In the genomic region with DNA sequence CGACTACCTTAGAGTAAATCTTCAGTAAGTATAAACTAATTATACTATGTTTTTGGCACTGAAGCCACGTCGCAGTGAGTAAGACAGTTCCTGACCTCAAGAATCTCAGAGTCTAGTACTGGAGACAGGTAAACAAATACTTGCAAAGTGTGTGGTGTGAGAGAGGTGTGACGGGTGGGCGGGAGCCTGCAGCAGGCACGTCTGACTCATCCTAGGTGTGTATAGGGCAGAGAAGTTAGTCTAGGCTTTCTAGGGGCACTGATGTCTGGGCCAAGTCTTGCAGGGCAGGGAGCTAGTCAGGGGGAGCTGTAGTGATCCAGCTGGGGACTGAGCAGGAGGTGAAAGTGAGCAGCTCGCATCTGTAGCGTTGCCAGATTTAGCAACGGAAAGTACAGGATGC, we compare ENCODE assay signal across 10 cellular contexts. TPM values are rescaled to one million over a fixed set of nuclear protein-coding genes. Genes with fewer than 3 reads are reported as not detected.
A peak's percentile ranks its signal among the peaks of the same experiment; 100 is the strongest.
DNase-seq lines count a peak whose midpoint lies in the region; ATAC-seq, FAIRE-seq and TF ChIP-seq lines count a peak whose summit lies in the region.
"Had no signal": no experiment of that assay in that cellular context is flagged by ENCODE, and none has a peak within 500 bp of the region (broad histone marks: within the 10 kb centered on the region; RNA-seq: fewer than 3 reads in every experiment).

No MANE protein-coding gene starts in this region.

- dilution Hi-C loops in keratinocyte (cut with MboI; ENCODE audit: extremely low pct_ligation_motif_present, low sequenced_read_pairs), result no loop called here

- ATAC-seq in GM21360 (IDR thresholded peaks at IDR 0.05; ENCODE audit: unreplicated experiment) (peak; percentile 66), HG03565 (IDR thresholded peaks at IDR 0.05; ENCODE audit: unreplicated experiment) (peak; percentile 84)

- H3K79me2 ChIP-seq in keratinocyte (ENCODE audit: control insufficient read depth, insufficient read depth, low read length), result no peaks in the 10 kb centered on the region

- H3K4me1 ChIP-seq in keratinocyte (ENCODE audit: control insufficient read depth, extremely low read depth, insufficient read depth, low read length), result peaks cover 21% of the 10 kb centered on the region
- H3K4me1 ChIP-seq: breast epithelium had no signal

- H3K27me3 ChIP-seq in keratinocyte (ENCODE audit: control insufficient read depth, extremely low read depth, insufficient read depth, low read length), result no peaks in the 10 kb centered on the region

- no peaks in the 10 kb centered on the region for H3K36me3 ChIP-seq in keratinocyte (ENCODE audit: control insufficient read depth in 2 of 2, extremely low read depth in 1 of 2, insufficient read depth in 2 of 2, low read length in 2 of 2)
- H3K36me3 ChIP-seq: breast epithelium had no signal

- TF ChIP-seq POLR2A in erythroblast (IDR thresholded peaks at IDR 0.05; ENCODE audit: low read length), result no peak

- H3K4me2 ChIP-seq in keratinocyte (ENCODE audit: control insufficient read depth, extremely low read depth, insufficient read depth, low read depth, low read length), result peak overlapping the region; percentile 55

- no peaks in the 10 kb centered on the region for H4K20me1 ChIP-seq in keratinocyte (ENCODE audit: control insufficient read depth, extremely low read depth, insufficient read depth, low read length)

- no peaks in the 10 kb centered on the region for H3K9me1 ChIP-seq in keratinocyte (ENCODE audit: control insufficient read depth, extremely low read depth, insufficient read depth, low read length)

- no peak overlapping the region for H2AFZ ChIP-seq in keratinocyte (ENCODE audit: control insufficient read depth, low read length)

- H3K4me3 ChIP-seq in keratinocyte (ENCODE audit: control insufficient read depth in 2 of 3, extremely low read depth in 1 of 3, insufficient read depth in 2 of 3, low read depth in 1 of 3, low read length in 3 of 3), result no peak overlapping the region
- H3K4me3 ChIP-seq: breast epithelium had no signal

- TF ChIP-seq CTCF in keratinocyte (optimal IDR thresholded peaks at IDR 0.05 in 1 of 3, IDR thresholded peaks at IDR 0.05 in 1 of 3, conservative IDR thresholded peaks at IDR 0.05 in 1 of 3; ENCODE audit: extremely low read depth in 1 of 3, insufficient read depth in 2 of 3, low read length in 3 of 3), result no peak

- no peak overlapping the region for H3K9ac ChIP-seq in keratinocyte (ENCODE audit: control insufficient read depth, extremely low read depth, insufficient read depth, low read length)

- H3K9me3 ChIP-seq in keratinocyte (ENCODE audit: control insufficient read depth, low read depth, low read length), result no peaks in the 10 kb centered on the region
- H3K9me3 ChIP-seq: breast epithelium had no signal

- FAIRE-seq in keratinocyte (lab: Jason Lieb, UNC), result peak; percentile 88
- FAIRE-seq in GM19239 (lab: Jason Lieb, UNC), result no peak

- DNase-seq in DMS53 (lab: John Stamatoyannopoulos, UW), result peak; percentile 76
- DNase-seq in keratinocyte (ENCODE audit: low read depth, low spot score), result peak; percentile 85
- no peak for DNase-seq in erythroblast (lab: John Stamatoyannopoulos, UW)
- DNase-seq in GM19239 (ENCODE audit: insufficient read length, low spot score), result no peak
- DNase-seq in hippocampal formation (lab: John Stamatoyannopoulos, UW), result no peak
- no peak for DNase-seq in SW 1271 (lab: John Stamatoyannopoulos, UW)

- no peak overlapping the region for H3K27ac ChIP-seq in keratinocyte (ENCODE audit: control insufficient read depth, insufficient read depth, low read length)
- H3K27ac ChIP-seq: breast epithelium, C4-2B had no signal

RNA-seq across cellular contexts. Expression of gene SFTPD, which starts 35.9 kb away (rescaled TPM):
- polyA plus RNA-seq in keratinocyte, result 0.04 to 0.13 TPM in 2 of 3 replicates, not detected in the other
- polyA plus RNA-seq in keratinocyte (2011; ENCODE audit: low read depth), result 0.62 TPM
- 0.10 TPM in 1 of 2 replicates, not detected in the other for polyA plus RNA-seq in keratinocyte (2011; cell fraction: cytosol; rRNA removed)
- polyA plus RNA-seq in keratinocyte (2011; cell fraction: nucleus; rRNA removed), result not detected in 2 replicates
- 0.51 TPM in 1 of 2 replicates, not detected in the other for polyA plus RNA-seq in keratinocyte (2012; ENCODE audit: low replicate concordance)
- polyA minus RNA-seq in keratinocyte, result not detected in 3 replicates
- polyA minus RNA-seq in keratinocyte (2011; cell fraction: cytosol; rRNA and poly(A)+ RNA removed), result not detected
- polyA minus RNA-seq in keratinocyte (2011; cell fraction: nucleus; rRNA and poly(A)+ RNA removed), result not detected in 2 replicates

Comparison
In these comparisons a context has a peak if more than half of its experiments do, and no peak if none do; other contexts are left out.
1. DNase-seq: peak in DMS53 (single experiment) and keratinocyte (single experiment); none in erythroblast (0 of 2), GM19239 (single experiment), hippocampal formation (0 of 2) and SW 1271 (0 of 2).